Comparison of ENCODE assay signal across 9 cellular contexts in genomic region chr15:67783303-67783702, GRCh38. TPM values are rescaled to one million over a fixed set of nuclear protein-coding genes. Genes with fewer than 3 reads are reported as not detected.
DNase-seq lines count a peak whose midpoint lies in the region; TF ChIP-seq lines count a peak whose summit lies in the region.
"Had no signal": no experiment of that assay in that cellular context is flagged by ENCODE, and none has a peak within 500 bp of the region (broad histone marks: within the 10 kb centered on the region; RNA-seq: fewer than 3 reads in every experiment).

No MANE protein-coding gene starts in this region.

- TF ChIP-seq CTCF in MM.1S (IDR thresholded peaks at IDR 0.05; ENCODE audit: low read length) (peak; percentile 76), type B pancreatic cell (conservative IDR thresholded peaks at IDR 0.05) (no peak)

- no peaks in the 10 kb centered on the region for H3K36me3 ChIP-seq in MM.1S (replicated peaks; ENCODE audit: insufficient read depth, low read length)

- peaks cover 30% of the 10 kb centered on the region for H3F3A ChIP-seq in MM.1S (ENCODE audit: insufficient read depth, low read length)

- peaks cover 3% of the 10 kb centered on the region for H3K27me3 Mint-ChIP-seq in type B pancreatic cell

- peak overlapping the region; percentile 64 for H2AFZ ChIP-seq in MM.1S (ENCODE audit: low read length)

- peaks cover 27% of the 10 kb centered on the region for H3K4me1 Mint-ChIP-seq in type B pancreatic cell (ENCODE audit: unreplicated experiment)

- no peaks in the 10 kb centered on the region for H3K79me2 ChIP-seq in MM.1S (ENCODE audit: low read length)

- H3K4me2 ChIP-seq in MM.1S (ENCODE audit: low read depth, low read length) = peak overlapping the region; percentile 92

- H3K4me3 ChIP-seq in MM.1S (ENCODE audit: low read length) = peak overlapping the region; percentile 62

- H3K36me3 Mint-ChIP-seq in type B pancreatic cell = peaks cover 13% of the 10 kb centered on the region

- peak overlapping the region; percentile 57 for H3K9ac ChIP-seq in MM.1S (ENCODE audit: low read length)

- H3K9me2 ChIP-seq in MM.1S (replicated peaks; ENCODE audit: insufficient read depth, low read length) = no peaks in the 10 kb centered on the region

- no peaks in the 10 kb centered on the region for H4K20me1 ChIP-seq in MM.1S (ENCODE audit: insufficient read depth, low read length)

- no peaks in the 10 kb centered on the region for H3K9me3 Mint-ChIP-seq in type B pancreatic cell

- H3K4me1 ChIP-seq in MM.1S (ENCODE audit: low read length) = peaks cover 33% of the 10 kb centered on the region

- H3K27me3 ChIP-seq in MM.1S (replicated peaks; ENCODE audit: insufficient read depth, low read length) = no peaks in the 10 kb centered on the region

- DNase-seq in activated CD8-positive, alpha-beta memory T cell treated with anti-CD3 and anti-CD28 coated beads for 24 hours = peak; percentile 70
- no peak for DNase-seq in activated CD8-positive, alpha-beta memory T cell treated with anti-CD3 and anti-CD28 coated beads, Interleukin-2, amount 50 U/mL, for 48 hours
- DNase-seq in MM.1S (peak; percentile 92), activated T-cell treated with anti-CD3 and anti-CD28 coated beads for 1 hour (ENCODE audit: low read depth) (peak; percentile 20), type B pancreatic cell (ENCODE audit: extremely low spot score, unreplicated experiment) (no peak), SKM-1 treated with dmso at 0.1 percent for 144 hours (lab: John Stamatoyannopoulos, UW; ENCODE audit: unreplicated experiment) (no peak), Kasumi-1 (lab: John Stamatoyannopoulos, UW) (no peak)
- peak; percentile 18 for DNase-seq in stimulated activated CD8-positive, alpha-beta memory T cell treated with anti-CD3 and anti-CD28 coated beads, Interleukin-12 subunit alpha, Interleukin-12 subunit beta, amount 100 ng/mL, for 4 hours (ENCODE audit: low read depth)

- H3K27ac ChIP-seq in MM.1S (ENCODE audit: low read length) = peak overlapping the region; percentile 82

- no peaks in the 10 kb centered on the region for H3K9me3 ChIP-seq in MM.1S (replicated peaks; ENCODE audit: insufficient read depth, low read length)

- H3K27ac Mint-ChIP-seq in type B pancreatic cell = no peak overlapping the region

- H3K4me3 Mint-ChIP-seq in type B pancreatic cell = no peak overlapping the region

RNA-seq across cellular contexts. Expression of gene SKOR1, which starts 42.0 kb away (rescaled TPM):
- 0.29 and 0.65 TPM in 2 replicates for total RNA-seq in type B pancreatic cell (ENCODE audit: low replicate concordance)
- total RNA-seq: kidney epithelial cell had no signal

RNA-seq across cellular contexts. Expression of gene RNU6-1, which starts 56.5 kb away (rescaled TPM):
- total RNA-seq in type B pancreatic cell (ENCODE audit: low replicate concordance) = not detected in 2 replicates
- total RNA-seq: kidney epithelial cell had no signal

Comparison
In these comparisons a context has a peak if more than half of its experiments do, and no peak if none do; other contexts are left out.
1. DNase-seq: peak in activated CD8-positive, alpha-beta memory T cell treated with anti-CD3 and anti-CD28 coated beads for 24 hours (single experiment), MM.1S (single experiment), activated T-cell treated with anti-CD3 and anti-CD28 coated beads for 1 hour (single experiment) and stimulated activated CD8-positive, alpha-beta memory T cell treated with anti-CD3 and anti-CD28 coated beads, Interleukin-12 subunit alpha, Interleukin-12 subunit beta, amount 100 ng/mL, for 4 hours (single experiment); none in activated CD8-positive, alpha-beta memory T cell treated with anti-CD3 and anti-CD28 coated beads, Interleukin-2, amount 50 U/mL, for 48 hours (single experiment), type B pancreatic cell (single experiment), SKM-1 treated with dmso at 0.1 percent for 144 hours (single experiment) and Kasumi-1 (0 of 2).